In the genomic region with DNA sequence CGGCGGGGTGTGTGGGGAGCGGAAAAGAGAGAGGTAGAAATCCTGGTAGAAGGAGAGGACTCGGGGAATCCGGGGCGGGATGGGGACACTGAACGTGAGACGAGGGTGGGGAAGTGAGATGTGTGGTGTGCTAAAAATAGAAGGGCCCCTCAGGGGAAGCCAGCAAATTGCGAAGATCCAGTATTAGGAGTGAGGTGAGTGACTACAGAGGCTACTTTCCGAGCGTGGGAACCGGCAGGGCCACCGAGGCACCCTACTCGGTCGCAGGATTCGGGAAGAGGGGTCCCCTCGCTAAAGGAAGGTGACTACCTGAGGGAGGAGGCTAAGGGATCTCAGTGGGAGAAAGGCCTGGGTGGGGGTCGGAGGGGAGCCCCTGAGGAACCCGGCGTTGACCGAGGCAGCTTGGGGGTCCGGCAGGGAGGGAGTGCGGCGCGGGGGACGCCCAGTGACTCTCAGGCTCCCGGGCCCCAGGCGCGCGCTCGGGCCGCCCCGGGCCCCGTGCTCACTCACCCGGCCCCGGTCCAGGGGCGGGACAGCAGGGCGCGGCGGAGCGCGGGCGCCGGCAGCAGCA, we compare ENCODE assay signal across 8 cellular contexts. TPM values are rescaled to one million over a fixed set of nuclear protein-coding genes. Genes with fewer than 3 reads are reported as not detected.
DNase-seq lines count a peak whose midpoint lies in the region; ATAC-seq and TF ChIP-seq lines count a peak whose summit lies in the region.

No MANE protein-coding gene starts in this region.

- intact Hi-C loops in left ventricle myocardium inferior (cut with micrococcal nuclease): loop anchor here (10.0 kb wide), 1 partner anchor 53 kb away; a partner anchor contains a TSS

- H3K9me3 ChIP-seq in left ventricle myocardium inferior (replicated peaks): no peaks in the 10 kb centered on the region

- H3K4me1 Mint-ChIP-seq in activated T-cell treated with anti-CD3 and anti-CD28 coated beads, Interleukin-2, amount 50 U/mL, for 72 hours (ENCODE audit: low read depth): peaks cover 42% of the 10 kb centered on the region

- H3K36me3 ChIP-seq in left ventricle myocardium inferior: peaks cover 7% of the 10 kb centered on the region

- no peaks in the 10 kb centered on the region for H3K27me3 Mint-ChIP-seq in activated T-cell treated with anti-CD3 and anti-CD28 coated beads, Interleukin-2, amount 50 U/mL, for 72 hours (ENCODE audit: low read depth)

- H3K4me1 ChIP-seq in left ventricle myocardium inferior: peaks cover 38% of the 10 kb centered on the region

- no peak for TF ChIP-seq CTCF in left ventricle myocardium inferior (IDR thresholded peaks at IDR 0.05; ENCODE audit: borderline replicate concordance)

- peak overlapping the region; percentile 20 for H3K27ac Mint-ChIP-seq in activated T-cell treated with anti-CD3 and anti-CD28 coated beads, Interleukin-2, amount 50 U/mL, for 72 hours

- H3K4me3 Mint-ChIP-seq in activated T-cell treated with anti-CD3 and anti-CD28 coated beads, Interleukin-2, amount 50 U/mL, for 72 hours: peak overlapping the region; percentile 90 to 92

- no peak for ATAC-seq in activated T-cell treated with anti-CD3 and anti-CD28 coated beads, Interleukin-2, amount 50 U/mL, for 72 hours (replicated peaks in 1 of 2)
- no peak for ATAC-seq in GM18867 (IDR thresholded peaks at IDR 0.05; ENCODE audit: unreplicated experiment)
- ATAC-seq in HG03108 (IDR thresholded peaks at IDR 0.05; ENCODE audit: unreplicated experiment): no peak

- DNase-seq in G401 (ENCODE audit: low spot score) (peak; percentile 37), HT-29 (ENCODE audit: low spot score) (peak; percentile 33), left ventricle myocardium inferior (peak; percentile 25), putamen (ENCODE audit: low spot score) (no peak)
- no peak for DNase-seq in activated T-cell treated with anti-CD3 and anti-CD28 coated beads, Interleukin-2, amount 50 U/mL, for 72 hours

- H3K4me3 ChIP-seq in left ventricle myocardium inferior (peak overlapping the region; percentile 96), skin epidermis (peak overlapping the region; percentile 56 to 92 (median 75))

- no peaks in the 10 kb centered on the region for H3K36me3 Mint-ChIP-seq in activated T-cell treated with anti-CD3 and anti-CD28 coated beads, Interleukin-2, amount 50 U/mL, for 72 hours (ENCODE audit: insufficient read depth in 2 of 2)

- in situ Hi-C loops in G401 (cut with HindIII; ENCODE audit: low sequenced_read_pairs): no loop called here

- no peaks in the 10 kb centered on the region for H3K9me3 Mint-ChIP-seq in activated T-cell treated with anti-CD3 and anti-CD28 coated beads, Interleukin-2, amount 50 U/mL, for 72 hours

- no peaks in the 10 kb centered on the region for H3K27me3 ChIP-seq in left ventricle myocardium inferior (ENCODE audit: low read depth)

- H3K27ac ChIP-seq in left ventricle myocardium inferior (replicated peaks): peak overlapping the region; percentile 94
- peak overlapping the region in 20 of 21 experiments; percentile 69 to 96 (median 86) for H3K27ac ChIP-seq in skin epidermis

RNA-seq across cellular contexts. Expression of a gene that starts 0.3 kb away (rescaled TPM):
- total RNA-seq in G401 (2014; rRNA removed; shearing (Covaris generic)): 40.5 and 51.4 TPM in 2 replicates
- total RNA-seq in HT-29 (2014; rRNA removed; shearing (Covaris generic)): 60.7 and 68.0 TPM in 2 replicates
- 10 to 100 TPM in 1 of 2 donors, 1 to 10 TPM in 1; 8.1 to 13.1 TPM for total RNA-seq in activated T-cell treated with anti-CD3 and anti-CD28 coated beads, Interleukin-2, amount 50 U/mL, for 72 hours
- 35.9 TPM for total RNA-seq in left ventricle myocardium inferior

RNA-seq across cellular contexts. Expression of a gene that starts 42.6 kb away (rescaled TPM):
- not detected in 2 replicates for total RNA-seq in G401 (2014; rRNA removed; shearing (Covaris generic))
- total RNA-seq in HT-29 (2014; rRNA removed; shearing (Covaris generic)): not detected in 2 replicates
- total RNA-seq in activated T-cell treated with anti-CD3 and anti-CD28 coated beads, Interleukin-2, amount 50 U/mL, for 72 hours: not detected
- total RNA-seq in left ventricle myocardium inferior: not detected

RNA-seq across cellular contexts. Expression of a gene that starts 54.4 kb away (rescaled TPM):
- total RNA-seq in G401 (2014; rRNA removed; shearing (Covaris generic)): 12.7 and 15.7 TPM in 2 replicates
- 93.6 and 101 TPM in 2 replicates for total RNA-seq in HT-29 (2014; rRNA removed; shearing (Covaris generic))
- 10 to 100 TPM; 69.2 to 79.1 TPM for total RNA-seq in activated T-cell treated with anti-CD3 and anti-CD28 coated beads, Interleukin-2, amount 50 U/mL, for 72 hours
- 3.3 TPM for total RNA-seq in left ventricle myocardium inferior

Comparison
In these comparisons a context has a peak if more than half of its experiments do, and no peak if none do; other contexts are left out.
1. DNase-seq: peak in G401 (single experiment), HT-29 (single experiment) and left ventricle myocardium inferior (single experiment); none in activated T-cell treated with anti-CD3 and anti-CD28 coated beads, Interleukin-2, amount 50 U/mL, for 72 hours (0 of 2) and putamen (single experiment).